ENCODE assay signal across 8 cellular contexts in the genomic region with DNA sequence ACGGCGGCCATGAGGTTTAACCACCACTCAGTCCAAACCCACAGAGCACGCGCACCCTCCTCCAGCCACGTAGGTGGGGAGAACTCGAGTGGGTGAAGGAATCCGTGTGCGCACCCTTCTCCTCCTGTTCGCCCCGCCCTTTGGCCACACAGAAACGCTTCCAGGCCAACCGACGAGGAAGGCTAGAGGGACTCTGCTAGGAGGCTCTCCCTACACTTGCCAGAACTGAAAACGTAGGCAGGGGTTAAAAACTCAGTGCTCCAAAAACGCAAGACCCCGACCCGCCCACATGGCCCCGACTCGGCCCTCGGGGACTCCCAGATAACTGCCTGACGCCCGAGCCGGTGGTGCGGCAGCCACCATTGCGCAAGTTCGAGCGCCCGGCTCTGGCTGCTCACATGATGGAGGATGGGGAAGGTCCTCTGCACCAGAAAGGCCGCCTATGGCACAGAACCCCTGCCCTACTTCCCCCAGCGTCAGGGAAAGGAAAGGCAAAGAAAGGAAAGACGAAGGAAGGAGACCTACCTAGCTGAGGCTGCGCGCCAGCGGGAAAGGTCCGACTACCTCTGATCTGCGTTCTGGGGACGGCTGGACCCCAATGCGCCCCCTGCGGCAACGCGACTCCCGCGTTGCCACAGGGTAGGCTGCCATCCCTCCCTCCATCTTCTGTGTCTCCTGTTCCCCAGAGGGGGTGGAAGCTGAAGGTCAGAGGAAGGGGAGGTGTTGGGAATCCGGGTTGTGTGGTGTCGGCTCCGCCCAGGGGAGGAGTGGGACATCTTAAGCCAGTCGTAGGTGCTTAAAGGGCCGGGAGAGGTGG.
DNase-seq lines count a peak whose midpoint lies in the region; ATAC-seq lines count a peak whose summit lies in the region.

No MANE protein-coding gene starts in this region.

- H3K36me3 ChIP-seq in thymus (ENCODE audit: control insufficient read depth, insufficient read depth), result no peaks in the 10 kb centered on the region

- peak; percentile 74 for ATAC-seq in GM18858 (IDR thresholded peaks at IDR 0.05; ENCODE audit: unreplicated experiment)
- peak; percentile 57 for ATAC-seq in HG03095 (IDR thresholded peaks at IDR 0.05; ENCODE audit: unreplicated experiment)

- H3K36me3 Mint-ChIP-seq in activated T-helper 2 cell treated with anti-CD3 and anti-CD28 coated beads, Interferon-gamma antibody, Interleukin-2, Interleukin-4, amounts not matched to agents 10 μg/mL and 5 μg/mL and 100 μg/mL, durations not matched to agents 14 hours and 24 hours and 36 hours (ENCODE audit: low read depth), result no peaks in the 10 kb centered on the region
- no peaks in the 10 kb centered on the region for H3K36me3 Mint-ChIP-seq in activated CD4-positive, alpha-beta T cell treated with anti-CD3 and anti-CD28 coated beads, Interleukin-2, amount 10 ng/mL, durations not matched to agents 24 days and 14 days (ENCODE audit: low read depth)

- H3K9me3 Mint-ChIP-seq in activated T-helper 2 cell treated with anti-CD3 and anti-CD28 coated beads, Interferon-gamma antibody, Interleukin-2, Interleukin-4, amounts not matched to agents 10 μg/mL and 5 μg/mL and 100 μg/mL, durations not matched to agents 14 hours and 24 hours and 36 hours, result no peaks in the 10 kb centered on the region
- H3K9me3 Mint-ChIP-seq in activated CD4-positive, alpha-beta T cell treated with anti-CD3 and anti-CD28 coated beads, Interleukin-2, amount 10 ng/mL, durations not matched to agents 24 days and 14 days, result no peaks in the 10 kb centered on the region

- no peaks in the 10 kb centered on the region for H3K27me3 ChIP-seq in thymus (ENCODE audit: control insufficient read depth, insufficient read depth)

- no peak overlapping the region for H3K4me3 Mint-ChIP-seq in activated T-helper 2 cell treated with anti-CD3 and anti-CD28 coated beads, Interferon-gamma antibody, Interleukin-2, Interleukin-4, amounts not matched to agents 10 μg/mL and 5 μg/mL and 100 μg/mL, durations not matched to agents 14 hours and 24 hours and 36 hours (ENCODE audit: low read depth)
- H3K4me3 Mint-ChIP-seq in activated CD4-positive, alpha-beta T cell treated with anti-CD3 and anti-CD28 coated beads, Interleukin-2, amount 10 ng/mL, durations not matched to agents 24 days and 14 days, result no peak overlapping the region

- no peaks in the 10 kb centered on the region for H3K9me3 ChIP-seq in thymus (ENCODE audit: control insufficient read depth)

- peaks cover 2% of the 10 kb centered on the region for H3K4me1 ChIP-seq in thymus (ENCODE audit: control insufficient read depth, insufficient read depth, low read length)

- H3K4me1 Mint-ChIP-seq in activated T-helper 2 cell treated with anti-CD3 and anti-CD28 coated beads, Interferon-gamma antibody, Interleukin-2, Interleukin-4, amounts not matched to agents 10 μg/mL and 5 μg/mL and 100 μg/mL, durations not matched to agents 14 hours and 24 hours and 36 hours (ENCODE audit: low read depth), result no peaks in the 10 kb centered on the region
- H3K4me1 Mint-ChIP-seq in activated CD4-positive, alpha-beta T cell treated with anti-CD3 and anti-CD28 coated beads, Interleukin-2, amount 10 ng/mL, durations not matched to agents 24 days and 14 days, result no peaks in the 10 kb centered on the region

- H3K27ac ChIP-seq in caudate nucleus (ENCODE audit: low read depth, low read length) (peak overlapping the region; percentile 70), thymus (ENCODE audit: low read depth) (no peak overlapping the region)

- H3K4me3 ChIP-seq in thymus (ENCODE audit: low read length), result peak overlapping the region; percentile 47

- no peaks in the 10 kb centered on the region for H3K27me3 Mint-ChIP-seq in activated T-helper 2 cell treated with anti-CD3 and anti-CD28 coated beads, Interferon-gamma antibody, Interleukin-2, Interleukin-4, amounts not matched to agents 10 μg/mL and 5 μg/mL and 100 μg/mL, durations not matched to agents 14 hours and 24 hours and 36 hours (ENCODE audit: low read depth)
- peaks cover 4% of the 10 kb centered on the region for H3K27me3 Mint-ChIP-seq in activated CD4-positive, alpha-beta T cell treated with anti-CD3 and anti-CD28 coated beads, Interleukin-2, amount 10 ng/mL, durations not matched to agents 24 days and 14 days

- no peak overlapping the region for H3K27ac Mint-ChIP-seq in activated T-helper 2 cell treated with anti-CD3 and anti-CD28 coated beads, Interferon-gamma antibody, Interleukin-2, Interleukin-4, amounts not matched to agents 10 μg/mL and 5 μg/mL and 100 μg/mL, durations not matched to agents 14 hours and 24 hours and 36 hours
- H3K27ac Mint-ChIP-seq in activated CD4-positive, alpha-beta T cell treated with anti-CD3 and anti-CD28 coated beads, Interleukin-2, amount 10 ng/mL, durations not matched to agents 24 days and 14 days, result no peak overlapping the region

- WGBS in thymus, result under 1% methylated on average over 48 of the region's 48 CpGs

- DNase-seq in NCI-H460 (ENCODE audit: extremely low read depth, low read depth) (peak; percentile 49), caudate nucleus (lab: John Stamatoyannopoulos, UW) (peak in 52 of 61 donors; percentile 1 to 86 (median 40)), kidney glomerular epithelial cell (lab: John Stamatoyannopoulos, UW) (peak; percentile 25)
- DNase-seq in activated T-helper 2 cell treated with anti-CD3 and anti-CD28 coated beads, Interferon-gamma antibody, Interleukin-2, Interleukin-4, amounts not matched to agents 10 μg/mL and 5 μg/mL and 100 μg/mL, durations not matched to agents 14 hours and 24 hours and 36 hours (ENCODE audit: low spot score), result no peak
- DNase-seq in activated CD4-positive, alpha-beta T cell treated with anti-CD3 and anti-CD28 coated beads, Interleukin-2, amount 10 ng/mL, durations not matched to agents 24 days and 14 days, result no peak

- intact Hi-C loops in activated T-helper 2 cell treated with anti-CD3 and anti-CD28 coated beads, Interferon-gamma antibody, Interleukin-2, Interleukin-4, amounts not matched to agents 10 μg/mL and 5 μg/mL and 100 μg/mL, durations not matched to agents 14 hours and 24 hours and 36 hours (cut with micrococcal nuclease), result no loop called here
- intact Hi-C loops in activated CD4-positive, alpha-beta T cell treated with anti-CD3 and anti-CD28 coated beads, Interleukin-2, amount 10 ng/mL, durations not matched to agents 24 days and 14 days (cut with micrococcal nuclease), result no loop called here

Comparison
In these comparisons a context has a peak if more than half of its experiments do, and no peak if none do; other contexts are left out.
1. DNase-seq: peak in NCI-H460 (single experiment), caudate nucleus (52 of 61) and kidney glomerular epithelial cell (single experiment); none in activated T-helper 2 cell treated with anti-CD3 and anti-CD28 coated beads, Interferon-gamma antibody, Interleukin-2, Interleukin-4, amounts not matched to agents 10 μg/mL and 5 μg/mL and 100 μg/mL, durations not matched to agents 14 hours and 24 hours and 36 hours (single experiment) and activated CD4-positive, alpha-beta T cell treated with anti-CD3 and anti-CD28 coated beads, Interleukin-2, amount 10 ng/mL, durations not matched to agents 24 days and 14 days (single experiment).